26 cellular contexts compared by ENCODE assay signal in the genomic region with DNA sequence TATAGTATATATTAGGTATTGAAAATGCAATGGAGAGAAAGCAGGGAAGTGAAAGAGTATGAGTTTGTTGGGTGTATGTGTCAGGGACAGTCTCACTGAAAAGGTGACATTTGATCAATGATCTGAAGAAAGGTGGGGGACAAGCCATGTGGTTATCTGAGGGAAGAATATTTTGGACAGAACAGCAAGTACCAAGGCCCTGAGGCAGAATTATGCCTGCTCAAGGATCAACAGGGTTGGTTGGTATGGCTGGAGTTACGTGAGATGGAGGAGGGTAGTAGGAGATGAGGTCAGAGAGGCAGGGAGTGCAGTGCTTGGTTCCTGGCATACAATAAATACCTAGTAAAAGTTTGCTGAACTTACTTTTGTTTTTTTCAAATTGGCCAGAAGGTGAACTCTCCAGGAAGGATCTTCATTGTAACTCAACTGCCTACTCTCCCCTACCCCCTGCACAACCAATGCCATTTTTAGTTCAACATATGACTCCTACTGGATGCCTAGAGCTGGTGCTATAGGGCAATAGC. TPM values are rescaled to one million over a fixed set of nuclear protein-coding genes. Genes with fewer than 3 reads are reported as not detected.
A peak's percentile ranks its signal among the peaks of the same experiment; 100 is the strongest.
DNase-seq lines count a peak whose midpoint lies in the region; ATAC-seq and TF ChIP-seq lines count a peak whose summit lies in the region.
"Had no signal": no experiment of that assay in that cellular context is flagged by ENCODE, and none has a peak within 500 bp of the region (broad histone marks: within the 10 kb centered on the region; RNA-seq: fewer than 3 reads in every experiment).

No MANE protein-coding gene starts in this region.

- no peaks in the 10 kb centered on the region for H3K9me2 ChIP-seq in MM.1S (replicated peaks; ENCODE audit: insufficient read depth, low read length)

- H3K4me1 ChIP-seq in BLaER1: peaks cover 34% of the 10 kb centered on the region
- H3K4me1 ChIP-seq in naive thymus-derived CD4-positive, alpha-beta T cell (ENCODE audit: control insufficient read depth in 2 of 2, insufficient read depth in 2 of 2, low read length in 2 of 2): peaks cover 9 to 17% of the 10 kb centered on the region in 2 donors
- H3K4me1 ChIP-seq in MM.1S (ENCODE audit: low read length): peaks cover 11% of the 10 kb centered on the region

- H4K20me1 ChIP-seq in BLaER1: peaks cover 14% of the 10 kb centered on the region; the same call in 1 of the 2 replicates
- no peaks in the 10 kb centered on the region for H4K20me1 ChIP-seq in MM.1S (ENCODE audit: insufficient read depth, low read length)

- H3K79me2 ChIP-seq in MM.1S (ENCODE audit: low read length): peaks cover 30% of the 10 kb centered on the region

- peak overlapping the region; percentile 53 for H3K27ac Mint-ChIP-seq in HFFc6
- H3K27ac Mint-ChIP-seq in activated T-helper 1 cell treated with anti-CD3 and anti-CD28 coated beads, Interleukin-12 subunit alpha, Interleukin-12 subunit beta, Interleukin-2, Interleukin-4 antibody, amounts not matched to agents 30 ng/mL and 10 ng/mL and 1 ng/mL, durations not matched to agents 14 hours and 24 hours and 36 hours: no peak overlapping the region
- H3K27ac Mint-ChIP-seq in naive thymus-derived CD4-positive, alpha-beta T cell: peak overlapping the region in 5 of 9 donors; percentile 6 to 90 (median 17)
- H3K27ac Mint-ChIP-seq: activated naive CD8-positive, alpha-beta T cell treated with anti-CD3 and anti-CD28 coated beads, Interleukin-2, amount 50 U/mL, for 24 hours had no signal

- H3K9me3 Mint-ChIP-seq in HFFc6: no peaks in the 10 kb centered on the region
- no peaks in the 10 kb centered on the region for H3K9me3 Mint-ChIP-seq in activated T-helper 1 cell treated with anti-CD3 and anti-CD28 coated beads, Interleukin-12 subunit alpha, Interleukin-12 subunit beta, Interleukin-2, Interleukin-4 antibody, amounts not matched to agents 30 ng/mL and 10 ng/mL and 1 ng/mL, durations not matched to agents 14 hours and 24 hours and 36 hours
- H3K9me3 Mint-ChIP-seq in naive thymus-derived CD4-positive, alpha-beta T cell: no peaks in the 10 kb centered on the region
- H3K9me3 Mint-ChIP-seq: activated naive CD8-positive, alpha-beta T cell treated with anti-CD3 and anti-CD28 coated beads, Interleukin-2, amount 50 U/mL, for 24 hours; naive thymus-derived CD8-positive, alpha-beta T cell had no signal

- ATAC-seq in naive thymus-derived CD4-positive, alpha-beta T cell: no peak
- ATAC-seq: activated naive CD8-positive, alpha-beta T cell treated with anti-CD3 and anti-CD28 coated beads, Interleukin-2, amount 50 U/mL, for 24 hours; naive thymus-derived CD8-positive, alpha-beta T cell; psoas muscle; Right ventricle myocardium inferior had no signal

- H3K4me1 Mint-ChIP-seq in HFFc6 (ENCODE audit: low read depth): peaks cover 22% of the 10 kb centered on the region
- H3K4me1 Mint-ChIP-seq in activated T-helper 1 cell treated with anti-CD3 and anti-CD28 coated beads, Interleukin-12 subunit alpha, Interleukin-12 subunit beta, Interleukin-2, Interleukin-4 antibody, amounts not matched to agents 30 ng/mL and 10 ng/mL and 1 ng/mL, durations not matched to agents 14 hours and 24 hours and 36 hours (ENCODE audit: low read depth): peaks cover 33% of the 10 kb centered on the region
- peaks cover 12 to 39% (median 33%) of the 10 kb centered on the region in 7 donors for H3K4me1 Mint-ChIP-seq in naive thymus-derived CD4-positive, alpha-beta T cell

- peaks cover 6% of the 10 kb centered on the region for H3K36me3 Mint-ChIP-seq in HFFc6 (ENCODE audit: low read depth)
- peaks cover 14% of the 10 kb centered on the region for H3K36me3 Mint-ChIP-seq in activated T-helper 1 cell treated with anti-CD3 and anti-CD28 coated beads, Interleukin-12 subunit alpha, Interleukin-12 subunit beta, Interleukin-2, Interleukin-4 antibody, amounts not matched to agents 30 ng/mL and 10 ng/mL and 1 ng/mL, durations not matched to agents 14 hours and 24 hours and 36 hours (ENCODE audit: low read depth)
- peaks cover 0 to 9% (median 3%) of the 10 kb centered on the region in 5 donors for H3K36me3 Mint-ChIP-seq in naive thymus-derived CD4-positive, alpha-beta T cell

- H3F3A ChIP-seq in MM.1S (ENCODE audit: insufficient read depth, low read length): peaks cover 5% of the 10 kb centered on the region

- no peak overlapping the region for H3K4me3 Mint-ChIP-seq in HFFc6
- H3K4me3 Mint-ChIP-seq in activated T-helper 1 cell treated with anti-CD3 and anti-CD28 coated beads, Interleukin-12 subunit alpha, Interleukin-12 subunit beta, Interleukin-2, Interleukin-4 antibody, amounts not matched to agents 30 ng/mL and 10 ng/mL and 1 ng/mL, durations not matched to agents 14 hours and 24 hours and 36 hours: peak overlapping the region; percentile 45
- H3K4me3 Mint-ChIP-seq in naive thymus-derived CD4-positive, alpha-beta T cell: peak overlapping the region in 5 of 10 donors; percentile 10 to 94 (median 48)

- no peak overlapping the region for H2AFZ ChIP-seq in MM.1S (ENCODE audit: low read length)

- POLR2A ChIA-PET in naive thymus-derived CD4-positive, alpha-beta T cell (lab: Charles Lee): interaction anchor here (1.0 kb wide), 1 partner anchor 122 kb away, joined by 3 read pairs; a partner anchor contains a TSS

- H3K27ac ChIP-seq in BLaER1 (no peak overlapping the region), MM.1S (ENCODE audit: low read length) (no peak overlapping the region)
- no peak overlapping the region for H3K27ac ChIP-seq in naive thymus-derived CD4-positive, alpha-beta T cell (ENCODE audit: low read depth, low read length)
- H3K27ac ChIP-seq: KMS-11, psoas muscle had no signal

- H3K9ac ChIP-seq in BLaER1 (no peak overlapping the region), MM.1S (ENCODE audit: low read length) (no peak overlapping the region)
- H3K9ac ChIP-seq: KMS-11 had no signal

- H3K27me3 ChIP-seq in BLaER1 (no peaks in the 10 kb centered on the region), MM.1S (replicated peaks; ENCODE audit: insufficient read depth, low read length) (no peaks in the 10 kb centered on the region)
- H3K27me3 ChIP-seq in naive thymus-derived CD4-positive, alpha-beta T cell (ENCODE audit: control insufficient read depth in 2 of 2, insufficient read depth in 2 of 2, low read length in 2 of 2): no peaks in the 10 kb centered on the region

- no peaks in the 10 kb centered on the region for H3K27me3 Mint-ChIP-seq in HFFc6 (ENCODE audit: insufficient read depth)
- no peaks in the 10 kb centered on the region for H3K27me3 Mint-ChIP-seq in activated T-helper 1 cell treated with anti-CD3 and anti-CD28 coated beads, Interleukin-12 subunit alpha, Interleukin-12 subunit beta, Interleukin-2, Interleukin-4 antibody, amounts not matched to agents 30 ng/mL and 10 ng/mL and 1 ng/mL, durations not matched to agents 14 hours and 24 hours and 36 hours (ENCODE audit: insufficient read depth)
- no peaks in the 10 kb centered on the region for H3K27me3 Mint-ChIP-seq in naive thymus-derived CD4-positive, alpha-beta T cell
- H3K27me3 Mint-ChIP-seq: activated naive CD8-positive, alpha-beta T cell treated with anti-CD3 and anti-CD28 coated beads, Interleukin-2, amount 50 U/mL, for 24 hours; naive thymus-derived CD8-positive, alpha-beta T cell had no signal

- no peaks in the 10 kb centered on the region for H3K9me3 ChIP-seq in BLaER1
- H3K9me3 ChIP-seq in naive thymus-derived CD4-positive, alpha-beta T cell (ENCODE audit: control insufficient read depth in 2 of 3, low read length in 3 of 3): no peaks in the 10 kb centered on the region
- no peaks in the 10 kb centered on the region for H3K9me3 ChIP-seq in MM.1S (replicated peaks; ENCODE audit: insufficient read depth, low read length)
- H3K9me3 ChIP-seq: psoas muscle had no signal

- TF ChIP-seq CTCF in HFFc6 (IDR thresholded peaks at IDR 0.05) (no peak), MM.1S (IDR thresholded peaks at IDR 0.05; ENCODE audit: low read length) (no peak)

- intact Hi-C loops in activated T-helper 1 cell treated with anti-CD3 and anti-CD28 coated beads, Interleukin-12 subunit alpha, Interleukin-12 subunit beta, Interleukin-2, Interleukin-4 antibody, amounts not matched to agents 30 ng/mL and 10 ng/mL and 1 ng/mL, durations not matched to agents 14 hours and 24 hours and 36 hours (cut with micrococcal nuclease): loop anchor here (10.0 kb wide), 2 partner anchors 448 to 782 kb away; a partner anchor contains a TSS
- intact Hi-C loops in naive thymus-derived CD4-positive, alpha-beta T cell (cut with micrococcal nuclease): loop anchor here (10.0 kb wide), 4 partner anchors 312 to 792 kb away; a partner anchor contains a TSS

- H3K4me2 ChIP-seq in BLaER1 (peak overlapping the region; percentile 87), MM.1S (ENCODE audit: low read depth, low read length) (no peak overlapping the region)

- DNase-seq in HFFc6 (no peak), CD1c-positive myeloid dendritic cell (ENCODE audit: extremely low spot score) (no peak), MM.1S (no peak), NCI-H146 treated with DMSO at 0.1 percent for 48 hours (lab: John Stamatoyannopoulos, UW; ENCODE audit: unreplicated experiment) (no peak)
- no peak for DNase-seq in activated T-helper 1 cell treated with anti-CD3 and anti-CD28 coated beads, Interleukin-12 subunit alpha, Interleukin-12 subunit beta, Interleukin-2, Interleukin-4 antibody, amounts not matched to agents 30 ng/mL and 10 ng/mL and 1 ng/mL, durations not matched to agents 14 hours and 24 hours and 36 hours (ENCODE audit: low spot score)
- no peak for DNase-seq in naive thymus-derived CD4-positive, alpha-beta T cell
- DNase-seq in activated CD4-positive, alpha-beta T cell treated with anti-CD3 and anti-CD28 coated beads for 48 hours: no peak
- DNase-seq: activated CD4-positive, alpha-beta T cell treated with anti-CD3 and anti-CD28 coated beads, Interleukin-2, amount 50 U/mL, for 48 hours; activated naive CD8-positive, alpha-beta T cell treated with anti-CD3 and anti-CD28 coated beads, Interleukin-2, amount 50 U/mL, for 24 hours; cortex of kidney; DND-41; hypothalamus; mammary epithelial cell; naive thymus-derived CD8-positive, alpha-beta T cell; NCI-H1105; NCI-H2081 treated with DMSO at 0.1 percent for 48 hours; psoas muscle; small intestine; stimulated activated CD4-positive, alpha-beta T cell treated with anti-CD3 and anti-CD28 coated beads, Interleukin-4, amount 100 ng/mL, for 24 hours had no signal

- CTCF ChIA-PET in naive thymus-derived CD4-positive, alpha-beta T cell (lab: Charles Lee): no interaction called here

- H3K4me3 ChIP-seq in BLaER1 (no peak overlapping the region), MM.1S (ENCODE audit: low read length) (no peak overlapping the region)
- H3K4me3 ChIP-seq in naive thymus-derived CD4-positive, alpha-beta T cell (ENCODE audit: low read length): no peak overlapping the region

- H3K36me3 ChIP-seq in BLaER1: peaks cover 22% of the 10 kb centered on the region
- H3K36me3 ChIP-seq in naive thymus-derived CD4-positive, alpha-beta T cell (ENCODE audit: control insufficient read depth in 2 of 3, insufficient read depth in 3 of 3, low read length in 3 of 3): peaks cover 0 to 14% (median 0%) of the 10 kb centered on the region in 3 experiments
- no peaks in the 10 kb centered on the region for H3K36me3 ChIP-seq in MM.1S (replicated peaks; ENCODE audit: insufficient read depth, low read length)

RNA-seq across cellular contexts. Expression of a gene that starts 1.8 kb away (rescaled TPM):
- total RNA-seq in HFFc6 (2021; fragmentation: NEBNext Ultra II Directional; extraction: Animal tissue kit (Norgen Biotek cat#: 25700)): 10 to 100 TPM; 48.5 to 73.6 (median 62.5) TPM
- 66.8 and 67.1 TPM in 2 replicates for total RNA-seq in activated T-helper 1 cell treated with anti-CD3 and anti-CD28 coated beads, Interleukin-12 subunit alpha, Interleukin-12 subunit beta, Interleukin-2, Interleukin-4 antibody, amounts not matched to agents 30 ng/mL and 10 ng/mL and 1 ng/mL, durations not matched to agents 14 hours and 24 hours and 36 hours
- total RNA-seq in naive thymus-derived CD4-positive, alpha-beta T cell: 10 to 100 TPM; 13.3 to 66.1 (median 27.9) TPM
- 10 to 100 TPM; 90.1 to 97.9 TPM for polyA plus RNA-seq in naive thymus-derived CD4-positive, alpha-beta T cell

RNA-seq across cellular contexts. Expression of a gene that starts 2.8 kb away (rescaled TPM):
- total RNA-seq in HFFc6 (2021; fragmentation: NEBNext Ultra II Directional; extraction: Animal tissue kit (Norgen Biotek cat#: 25700)): 10 to 100 TPM; 31.6 to 36.0 (median 32.9) TPM
- total RNA-seq in activated T-helper 1 cell treated with anti-CD3 and anti-CD28 coated beads, Interleukin-12 subunit alpha, Interleukin-12 subunit beta, Interleukin-2, Interleukin-4 antibody, amounts not matched to agents 30 ng/mL and 10 ng/mL and 1 ng/mL, durations not matched to agents 14 hours and 24 hours and 36 hours: 59.5 and 64.5 TPM in 2 replicates
- 10 to 100 TPM; 16.2 to 37.6 (median 31.3) TPM for total RNA-seq in naive thymus-derived CD4-positive, alpha-beta T cell
- polyA plus RNA-seq in naive thymus-derived CD4-positive, alpha-beta T cell: 1 to 10 TPM; 6.7 to 9.9 TPM

RNA-seq across cellular contexts. Expression of a gene that starts 4.6 kb away (rescaled TPM):
- not detected for total RNA-seq in HFFc6 (2021; fragmentation: NEBNext Ultra II Directional; extraction: Animal tissue kit (Norgen Biotek cat#: 25700))
- total RNA-seq in activated T-helper 1 cell treated with anti-CD3 and anti-CD28 coated beads, Interleukin-12 subunit alpha, Interleukin-12 subunit beta, Interleukin-2, Interleukin-4 antibody, amounts not matched to agents 30 ng/mL and 10 ng/mL and 1 ng/mL, durations not matched to agents 14 hours and 24 hours and 36 hours: 0.18 TPM in 1 of 2 replicates, not detected in the other
- total RNA-seq in naive thymus-derived CD4-positive, alpha-beta T cell: 1 to 10 TPM in 4 of 5 experiments, not detected in 1; 1.1 to 2.7 (median 2.2) TPM
- polyA plus RNA-seq in naive thymus-derived CD4-positive, alpha-beta T cell: 1 to 10 TPM; 1.5 to 1.8 TPM
- total RNA-seq: fibroblast of villous mesenchyme, NCI-H460, psoas muscle, Right ventricle myocardium inferior, subcutaneous adipose tissue had no signal
- polyA plus RNA-seq: AG04450 had no signal

RNA-seq across cellular contexts. Expression of a gene that starts 25.9 kb away (rescaled TPM):
- total RNA-seq in HFFc6 (2021; fragmentation: NEBNext Ultra II Directional; extraction: Animal tissue kit (Norgen Biotek cat#: 25700)): 1 to 10 TPM; 1.4 to 3.1 (median 2.2) TPM
- total RNA-seq in activated T-helper 1 cell treated with anti-CD3 and anti-CD28 coated beads, Interleukin-12 subunit alpha, Interleukin-12 subunit beta, Interleukin-2, Interleukin-4 antibody, amounts not matched to agents 30 ng/mL and 10 ng/mL and 1 ng/mL, durations not matched to agents 14 hours and 24 hours and 36 hours: 0.27 and 0.41 TPM in 2 replicates
- total RNA-seq in naive thymus-derived CD4-positive, alpha-beta T cell: under 1 TPM in 4 of 5 experiments, not detected in 1; 0.05 to 0.15 (median 0.13) TPM
- not detected for polyA plus RNA-seq in naive thymus-derived CD4-positive, alpha-beta T cell
- polyA plus RNA-seq: naive thymus-derived CD8-positive, alpha-beta T cell had no signal

RNA-seq across cellular contexts. Expression of a gene that starts 35.6 kb away (rescaled TPM):
- 100 to 1,000 TPM; 341 to 419 (median 374) TPM for total RNA-seq in HFFc6 (2021; fragmentation: NEBNext Ultra II Directional; extraction: Animal tissue kit (Norgen Biotek cat#: 25700))
- 195 TPM in 2 replicates for total RNA-seq in activated T-helper 1 cell treated with anti-CD3 and anti-CD28 coated beads, Interleukin-12 subunit alpha, Interleukin-12 subunit beta, Interleukin-2, Interleukin-4 antibody, amounts not matched to agents 30 ng/mL and 10 ng/mL and 1 ng/mL, durations not matched to agents 14 hours and 24 hours and 36 hours
- 100 to 1,000 TPM; 207 to 278 (median 256) TPM for total RNA-seq in naive thymus-derived CD4-positive, alpha-beta T cell
- 100 to 1,000 TPM; 366 to 393 TPM for polyA plus RNA-seq in naive thymus-derived CD4-positive, alpha-beta T cell
